Comparison of ENCODE assay signal across 15 cellular contexts in genomic region chr2:98471402-98472131, GRCh38. TPM values are rescaled to one million over a fixed set of nuclear protein-coding genes. Genes with fewer than 3 reads are reported as not detected.
DNase-seq lines count a peak whose midpoint lies in the region; ATAC-seq, FAIRE-seq and TF ChIP-seq lines count a peak whose summit lies in the region.
"Had no signal": no experiment of that assay in that cellular context is flagged by ENCODE, and none has a peak within 500 bp of the region (broad histone marks: within the 10 kb centered on the region; RNA-seq: fewer than 3 reads in every experiment).

No MANE protein-coding gene starts in this region.

- TF ChIP-seq CTCF in HepG2 (CRISPR knock-in tag; IDR thresholded peaks at IDR 0.05) (no peak), right lobe of liver (IDR thresholded peaks at IDR 0.05) (no peak), testis (IDR thresholded peaks at IDR 0.05) (no peak), Caco-2 (IDR thresholded peaks at IDR 0.05; ENCODE audit: insufficient read depth in 1 of 2, low read depth in 1 of 2, low read length in 1 of 2, severe bottlenecking in 1 of 2, unreplicated experiment in 1 of 2) (no peak)

- H3K4me3 ChIP-seq in HepG2 (replicated peaks in 1 of 3; ENCODE audit: insufficient read depth in 1 of 3, low read depth in 2 of 3, low read length in 3 of 3): no peak overlapping the region
- H3K4me3 ChIP-seq in right lobe of liver: no peak overlapping the region
- no peak overlapping the region for H3K4me3 ChIP-seq in testis
- H3K4me3 ChIP-seq in Caco-2 (ENCODE audit: low read depth, low read length): no peak overlapping the region
- H3K4me3 ChIP-seq: esophagus muscularis mucosa, K562, spleen had no signal

- no peaks in the 10 kb centered on the region for H3K9me3 ChIP-seq in HepG2 (ENCODE audit: low read length)
- H3K9me3 ChIP-seq in right lobe of liver: no peaks in the 10 kb centered on the region
- no peaks in the 10 kb centered on the region for H3K9me3 ChIP-seq in testis
- H3K9me3 ChIP-seq in Caco-2: no peaks in the 10 kb centered on the region
- H3K9me3 ChIP-seq: esophagus muscularis mucosa, spleen had no signal

- H3K27me3 Mint-ChIP-seq in T-cell (no peaks in the 10 kb centered on the region), Caco-2 (ENCODE audit: insufficient read depth, unreplicated experiment) (no peaks in the 10 kb centered on the region)
- no peaks in the 10 kb centered on the region for H3K27me3 Mint-ChIP-seq in dendritic cell treated with granulocyte-macrophage colony-stimulating factor and Interleukin-4, amounts not matched to agents 40 ng/mL and 50 ng/mL, for 4 days

- CTCF ChIA-PET in HepG2 (lab: Yijun Ruan, JAX; ENCODE audit: low intra/inter-chr PET ratio, low total read pairs): no interaction called here
- CTCF ChIA-PET in T-cell (lab: Charles Lee): interaction anchor here in 1 of 2 donors (0.8 kb wide), 2 partner anchors 16 kb away, joined by 3 read pairs; no protein-coding TSS in a partner anchor
- CTCF ChIA-PET in Caco-2 (lab: Charles Lee): no interaction called here

- peaks cover 9% of the 10 kb centered on the region; the same call in 1 of the 2 replicates for H4K20me1 ChIP-seq in HepG2 (ENCODE audit: insufficient read depth, low read length)

- H3K79me2 ChIP-seq in HepG2 (ENCODE audit: insufficient read depth, low read length): peaks cover 2% of the 10 kb centered on the region

- BruUV-seq in HepG2 (replicated peaks; lab: Mats Ljungman, UMichigan): no TSS peak
- BruUV-seq in Caco-2 (replicated peaks; lab: Mats Ljungman, UMichigan): no TSS peak

- H3K4me3 Mint-ChIP-seq in T-cell (peak overlapping the region in 2 of 3 donors; percentile 17 to 67), Caco-2 (ENCODE audit: unreplicated experiment) (no peak overlapping the region)
- no peak overlapping the region for H3K4me3 Mint-ChIP-seq in dendritic cell treated with granulocyte-macrophage colony-stimulating factor and Interleukin-4, amounts not matched to agents 40 ng/mL and 50 ng/mL, for 4 days

- H3K27ac ChIP-seq in HepG2 (ENCODE audit: extremely low read length, insufficient read depth, low read length) (no peak overlapping the region), right lobe of liver (no peak overlapping the region), testis (no peak overlapping the region)
- H3K27ac ChIP-seq: esophagus muscularis mucosa, parathyroid adenoma had no signal

- FAIRE-seq in HepG2 (lab: Jason Lieb, UNC): peak; percentile 90

- in situ Hi-C loops in HepG2 (cut with HindIII; ENCODE audit: extremely low pct_ligation_motif_present, low pct_unique_long_range_greater_than_20kb): no loop called here

- ATAC-seq in HepG2 (peak; percentile 86), right lobe of liver (no peak), T-cell (replicated peaks in 1 of 4) (no peak)

- POLR2A ChIA-PET in HepG2 (lab: Yijun Ruan, JAX): interaction anchor here (1.5 to 1.6 kb wide), 2 partner anchors 13 to 16 kb away, joined by 3 to 4 read pairs; no protein-coding TSS in a partner anchor
- POLR2A ChIA-PET in T-cell (lab: Charles Lee): interaction anchor here in 1 of 2 donors (0.6 kb wide), 1 partner anchor 25 kb away, joined by 3 read pairs; no protein-coding TSS in a partner anchor
- POLR2A ChIA-PET in Caco-2 (lab: Charles Lee): no interaction called here

- peak overlapping the region; percentile 89 to 91 for H3K27ac Mint-ChIP-seq in T-cell
- peak overlapping the region; percentile 52 for H3K27ac Mint-ChIP-seq in dendritic cell treated with granulocyte-macrophage colony-stimulating factor and Interleukin-4, amounts not matched to agents 40 ng/mL and 50 ng/mL, for 4 days
- H3K27ac Mint-ChIP-seq in Caco-2 (ENCODE audit: unreplicated experiment): no peak overlapping the region

- H3K9me3 Mint-ChIP-seq in T-cell: no peaks in the 10 kb centered on the region
- peaks cover 8% of the 10 kb centered on the region for H3K9me3 Mint-ChIP-seq in dendritic cell treated with granulocyte-macrophage colony-stimulating factor and Interleukin-4, amounts not matched to agents 40 ng/mL and 50 ng/mL, for 4 days
- no peaks in the 10 kb centered on the region for H3K9me3 Mint-ChIP-seq in Caco-2 (ENCODE audit: unreplicated experiment)

- no peak for TF ChIP-seq POLR2A in HepG2 (IDR thresholded peaks at IDR 0.05; ENCODE audit: insufficient read depth in 1 of 2, low read depth in 2 of 2, low read length in 2 of 2)
- TF ChIP-seq POLR2A in right lobe of liver (IDR thresholded peaks at IDR 0.05): no peak
- no peak for TF ChIP-seq POLR2A in testis (IDR thresholded peaks at IDR 0.05)

- DNase-seq in HepG2 (ENCODE audit: low spot score): no peak
- DNase-seq in right lobe of liver: no peak
- DNase-seq in T-cell: no peak
- peak; percentile 49 for DNase-seq in testis
- no peak for DNase-seq in Caco-2
- no peak for DNase-seq in GDM1 (lab: John Stamatoyannopoulos, UW)
- DNase-seq in NCI-H1436 (lab: John Stamatoyannopoulos, UW): no peak
- DNase-seq: aorta, islet precursor cell, NCI-H2227 treated with DMSO at 0.1 percent for 48 hours had no signal

- TF ChIP-seq RAD21 in HepG2 (CRISPR knock-in tag; IDR thresholded peaks at IDR 0.05): no peak

- H3K4me1 Mint-ChIP-seq in T-cell (peaks cover 95% of the 10 kb centered on the region in 3 donors), Caco-2 (ENCODE audit: low read depth, unreplicated experiment) (peaks cover 5% of the 10 kb centered on the region)
- H3K4me1 Mint-ChIP-seq in dendritic cell treated with granulocyte-macrophage colony-stimulating factor and Interleukin-4, amounts not matched to agents 40 ng/mL and 50 ng/mL, for 4 days (ENCODE audit: low read depth): peaks cover 81% of the 10 kb centered on the region

- no peaks in the 10 kb centered on the region for H3K27me3 ChIP-seq in HepG2 (ENCODE audit: control insufficient read depth in 1 of 2, insufficient read depth in 2 of 2, low read length in 2 of 2)
- H3K27me3 ChIP-seq in right lobe of liver: no peaks in the 10 kb centered on the region
- no peaks in the 10 kb centered on the region for H3K27me3 ChIP-seq in testis
- H3K27me3 ChIP-seq in Caco-2 (replicated peaks; ENCODE audit: control insufficient read depth, insufficient read depth, low read length): no peaks in the 10 kb centered on the region
- H3K27me3 ChIP-seq: esophagus muscularis mucosa, spleen had no signal

- WGBS in HepG2 (ENCODE audit: low lambda C conversion rate): 75% methylated on average over 10 of the region's 10 CpGs
- 92% methylated on average over 8 of the region's 10 CpGs for WGBS in right lobe of liver (ENCODE audit: insufficient coverage, low coverage, low lambda C conversion rate, missing lambda C conversion rate)
- WGBS in testis, 2 donors: 61 to 81% methylated on average over 9 to 10 of the region's 10 CpGs

- H3K36me3 Mint-ChIP-seq in T-cell (peaks cover 9% of the 10 kb centered on the region), Caco-2 (ENCODE audit: insufficient read depth, unreplicated experiment) (peaks cover 3% of the 10 kb centered on the region)
- H3K36me3 Mint-ChIP-seq in dendritic cell treated with granulocyte-macrophage colony-stimulating factor and Interleukin-4, amounts not matched to agents 40 ng/mL and 50 ng/mL, for 4 days (ENCODE audit: low read depth): peaks cover 16% of the 10 kb centered on the region

- intact Hi-C loops in HepG2 (cut with micrococcal nuclease; ENCODE audit: unreplicated experiment) (no loop called here), right lobe of liver (cut with DNase I) (no loop called here), testis (cut with DNase I; ENCODE audit: low total_unique reads) (no loop called here), Caco-2 (cut with micrococcal nuclease; ENCODE audit: unreplicated experiment) (no loop called here)
- intact Hi-C loops in dendritic cell treated with granulocyte-macrophage colony-stimulating factor and Interleukin-4, amounts not matched to agents 40 ng/mL and 50 ng/mL, for 4 days (cut with micrococcal nuclease): no loop called here

- H3K4me1 ChIP-seq in HepG2 (ENCODE audit: insufficient read depth, low read length) (peaks cover 30% of the 10 kb centered on the region), right lobe of liver (no peaks in the 10 kb centered on the region), testis (peaks cover 17% of the 10 kb centered on the region), Caco-2 (peaks cover 4% of the 10 kb centered on the region)

- H3K36me3 ChIP-seq in HepG2 (replicated peaks in 1 of 2; ENCODE audit: control insufficient read depth in 1 of 2, insufficient read depth in 2 of 2, low read length in 2 of 2) (no peaks in the 10 kb centered on the region), right lobe of liver (no peaks in the 10 kb centered on the region), testis (ENCODE audit: low read depth, missing control alignments) (no peaks in the 10 kb centered on the region), Caco-2 (ENCODE audit: control insufficient read depth, insufficient read depth, low read length) (no peaks in the 10 kb centered on the region)
- H3K36me3 ChIP-seq: esophagus muscularis mucosa had no signal

- TF ChIP-seq EP300 in HepG2 (IDR thresholded peaks at IDR 0.05; ENCODE audit: low read depth in 2 of 2, low read length in 2 of 2) (no peak), HepG2 (CRISPR knock-in tag; IDR thresholded peaks at IDR 0.05; ENCODE audit: borderline replicate concordance) (no peak)

- H2AFZ ChIP-seq in HepG2 (ENCODE audit: low read length): no peak overlapping the region
- H2AFZ ChIP-seq: parathyroid adenoma had no signal

- H3K4me2 ChIP-seq in HepG2 (ENCODE audit: low read depth, low read length): no peak overlapping the region

- no peak overlapping the region for H3K9ac ChIP-seq in HepG2 (ENCODE audit: insufficient read depth, low read depth, low read length)
- H3K9ac ChIP-seq: parathyroid adenoma had no signal

RNA-seq across cellular contexts. Expression of gene INPP4A, which starts 26.9 kb away (rescaled TPM):
- total RNA-seq in HepG2 (2016; rRNA removed; fragmentation: Illumina TruSeq; extraction: Trizol) (7.9 and 10.9 TPM in 2 replicates), right lobe of liver (10 to 100 TPM in 1 of 6 experiments, 1 to 10 TPM in 5; 6.5 to 10.4 (median 8.0) TPM), T-cell (100 to 1,000 TPM; 126 to 153 (median 136) TPM), testis (10 to 100 TPM; 35.6 to 42.9 TPM), Caco-2 (2022) (24.9 and 26.3 TPM in 2 replicates)
- total RNA-seq in HepG2 (2016; cell fraction: cytosol; rRNA removed; fragmentation: Illumina TruSeq; extraction: Trizol; ENCODE audit: low read depth): 1.4 and 2.1 TPM in 2 replicates
- total RNA-seq in HepG2 (2016; cell fraction: insoluble cytoplasmic fraction; rRNA removed; fragmentation: Illumina TruSeq; extraction: Trizol): 7.9 and 10.3 TPM in 2 replicates
- total RNA-seq in HepG2 (2016; cell fraction: membrane; rRNA removed; fragmentation: Illumina TruSeq; extraction: Trizol): 5.0 and 5.2 TPM in 2 replicates
- 15.4 and 17.5 TPM in 2 replicates for total RNA-seq in HepG2 (2016; cell fraction: nucleus; rRNA removed; fragmentation: Illumina TruSeq; extraction: Trizol)
- polyA plus RNA-seq in HepG2 (2011; rRNA removed) (10.1 and 14.2 TPM in 2 replicates), testis (ENCODE audit: insufficient read depth, low read depth, low replicate concordance) (13.3 TPM)
- polyA plus RNA-seq in HepG2 (2011; cell fraction: cytosol; rRNA removed): 6.9 and 8.5 TPM in 2 replicates
- 48.2 and 51.5 TPM in 2 replicates for polyA plus RNA-seq in HepG2 (2011; cell fraction: nucleus; rRNA removed)
- polyA plus RNA-seq in HepG2 (2012): 7.2 and 8.8 TPM in 2 replicates
- polyA plus RNA-seq in HepG2 (2016; cell fraction: cytosol; fragmentation: Illumina TruSeq; extraction: Trizol; ENCODE audit: low read depth): 0.58 and 0.63 TPM in 2 replicates
- polyA plus RNA-seq in HepG2 (2016; cell fraction: insoluble cytoplasmic fraction; fragmentation: Illumina TruSeq; extraction: Trizol; ENCODE audit: low read depth): 4.8 and 5.7 TPM in 2 replicates
- 1.7 and 1.9 TPM in 2 replicates for polyA plus RNA-seq in HepG2 (2016; cell fraction: membrane; fragmentation: Illumina TruSeq; extraction: Trizol; ENCODE audit: low read depth)
- 13.1 and 16.7 TPM in 2 replicates for polyA plus RNA-seq in HepG2 (2016; cell fraction: nucleus; fragmentation: Illumina TruSeq; extraction: Trizol; ENCODE audit: insufficient read depth, low read depth)
- 53.3 and 60.1 TPM in 2 replicates for polyA minus RNA-seq in HepG2 (2011; rRNA and poly(A)+ RNA removed; ENCODE audit: low replicate concordance)
- 8.1 and 11.8 TPM in 2 replicates for polyA minus RNA-seq in HepG2 (2011; cell fraction: cytosol; rRNA and poly(A)+ RNA removed)
- 56.7 and 68.1 TPM in 2 replicates for polyA minus RNA-seq in HepG2 (2011; cell fraction: nucleus; rRNA and poly(A)+ RNA removed)

Comparison
In these comparisons a context has a peak if more than half of its experiments do, and no peak if none do; other contexts are left out.
1. H3K4me3 Mint-ChIP-seq: peak in T-cell (2 of 3); none in dendritic cell treated with granulocyte-macrophage colony-stimulating factor and Interleukin-4, amounts not matched to agents 40 ng/mL and 50 ng/mL, for 4 days (single experiment) and Caco-2 (single experiment).